ENCODE assay signal across 19 cellular contexts in the genomic region with DNA sequence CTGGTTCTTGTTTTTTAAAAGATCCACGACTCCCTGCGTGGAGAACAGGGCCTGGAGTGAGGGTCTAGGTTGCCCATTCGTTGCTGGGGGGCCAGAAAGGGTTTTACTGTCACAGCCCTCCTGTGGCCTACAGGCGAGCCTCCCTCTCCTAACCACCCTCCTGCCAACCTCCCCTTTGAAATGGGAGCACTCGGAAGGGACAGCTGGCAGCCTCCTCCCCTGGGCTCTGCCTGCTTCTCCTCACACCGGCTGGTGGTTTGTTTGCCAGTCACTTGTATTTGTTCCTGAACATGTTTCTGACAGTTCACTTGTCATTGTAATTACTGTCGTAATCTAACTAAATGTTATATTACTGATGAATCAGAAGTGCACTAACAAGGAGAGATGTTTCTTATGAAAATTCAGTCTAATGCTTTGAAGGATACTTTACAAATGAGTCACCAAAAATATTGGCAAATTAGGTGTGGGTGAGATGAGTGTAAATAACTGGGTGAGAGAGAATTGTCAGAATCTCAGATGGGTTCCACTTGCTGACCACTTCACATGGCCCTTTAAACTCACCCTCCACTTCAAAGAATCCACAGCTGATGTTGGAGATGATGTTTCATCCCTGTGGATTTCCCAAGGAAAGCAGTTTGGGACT. TPM values are rescaled to one million over a fixed set of nuclear protein-coding genes. Genes with fewer than 3 reads are reported as not detected.
DNase-seq lines count a peak whose midpoint lies in the region; ATAC-seq and TF ChIP-seq lines count a peak whose summit lies in the region.
"Had no signal": no experiment of that assay in that cellular context is flagged by ENCODE, and none has a peak within 500 bp of the region (broad histone marks: within the 10 kb centered on the region; RNA-seq: fewer than 3 reads in every experiment).

No MANE protein-coding gene starts in this region.

- no peak for ATAC-seq in omental fat pad (ENCODE audit: low FRiP score)
- no peak for ATAC-seq in GM18498 (IDR thresholded peaks at IDR 0.05; ENCODE audit: unreplicated experiment)
- ATAC-seq: left colon had no signal

- DNase-seq in A172 (ENCODE audit: low spot score) (peak; percentile 67), HCEC 1CT (peak; percentile 19), NCI-H2196 treated with DMSO at 0.1 percent for 48 hours (lab: John Stamatoyannopoulos, UW; ENCODE audit: unreplicated experiment) (peak; percentile 28), amniotic epithelial cell (ENCODE audit: low read depth) (peak; percentile 2), omental fat pad (ENCODE audit: low spot score) (no peak), globus pallidus (ENCODE audit: low spot score) (no peak), AG20443 (ENCODE audit: low spot score) (no peak)
- DNase-seq: activated CD4-positive, alpha-beta T cell treated with anti-CD3 and anti-CD28 coated beads, Interleukin-2, amount 50 U/mL, for 4 hours; Caco-2; esophagus squamous epithelium; left colon; NCI-H82; T1000 had no signal

- TF ChIP-seq CTCF in omental fat pad (IDR thresholded peaks at IDR 0.05), result no peak

RNA-seq across cellular contexts. Expression of a gene that starts 2.7 kb away (rescaled TPM):
- total RNA-seq in A172 (2014; rRNA removed; shearing (Covaris generic)), result not detected in 2 replicates
- total RNA-seq in omental fat pad, result not detected
- total RNA-seq: activated T-helper 1 cell treated with anti-CD3 and anti-CD28 coated beads, Interleukin-12 subunit alpha, Interleukin-12 subunit beta, Interleukin-2, Interleukin-4 antibody, amounts not matched to agents 30 ng/mL and 10 ng/mL and 1 ng/mL, durations not matched to agents 14 hours and 24 hours and 36 hours; Caco-2; dermis microvascular lymphatic vessel endothelial cell; esophagus squamous epithelium; hepatocyte; left colon; mucosa of gallbladder; posterior vena cava had no signal

RNA-seq across cellular contexts. Expression of a gene that starts 52.4 kb away (rescaled TPM):
- 3.1 and 4.6 TPM in 2 replicates for total RNA-seq in A172 (2014; rRNA removed; shearing (Covaris generic))
- total RNA-seq in omental fat pad, result 10 to 100 TPM in 1 of 4 donors, 1 to 10 TPM in 3; 4.3 to 18.2 (median 6.4) TPM
- total RNA-seq: dermis microvascular lymphatic vessel endothelial cell had no signal

RNA-seq across cellular contexts. Expression of a gene that starts 57.9 kb away (rescaled TPM):
- 0.05 and 0.10 TPM in 2 replicates for total RNA-seq in A172 (2014; rRNA removed; shearing (Covaris generic))
- total RNA-seq in omental fat pad, result not detected
- total RNA-seq: activated T-helper 1 cell treated with anti-CD3 and anti-CD28 coated beads, Interleukin-12 subunit alpha, Interleukin-12 subunit beta, Interleukin-2, Interleukin-4 antibody, amounts not matched to agents 30 ng/mL and 10 ng/mL and 1 ng/mL, durations not matched to agents 14 hours and 24 hours and 36 hours; Caco-2; dermis microvascular lymphatic vessel endothelial cell; esophagus squamous epithelium; hepatocyte; left colon; mucosa of gallbladder; posterior vena cava had no signal

Comparison
In these comparisons a context has a peak if more than half of its experiments do, and no peak if none do; other contexts are left out.
1. DNase-seq: peak in A172 (single experiment), HCEC 1CT (single experiment), NCI-H2196 treated with DMSO at 0.1 percent for 48 hours (single experiment) and amniotic epithelial cell (single experiment); none in omental fat pad (single experiment), globus pallidus (single experiment) and AG20443 (single experiment).